ENCODE assay signal across 1 cellular context in genomic region chr21:37072239-37072987, GRCh38.
TF ChIP-seq lines count a peak whose summit lies in the region.

No MANE protein-coding gene starts in this region.

TF ChIP-seq in GM23338, 12 proteins besides CTCF, POLR2A, EP300 and RAD21 (continued from another document):
- no peak for TF ChIP-seq ZNF462 (CRISPR knock-in tag; IDR thresholded peaks at IDR 0.05)
